22 cellular contexts compared by ENCODE assay signal in genomic region chrX:16310326-16310725, GRCh38.
DNase-seq lines count a peak whose midpoint lies in the region; ATAC-seq and TF ChIP-seq lines count a peak whose summit lies in the region.
"Had no signal": no experiment of that assay in that cellular context is flagged by ENCODE, and none has a peak within 500 bp of the region (broad histone marks: within the 10 kb centered on the region; RNA-seq: fewer than 3 reads in every experiment).

No MANE protein-coding gene starts in this region.

- no peaks in the 10 kb centered on the region for H3K9me3 ChIP-seq in breast epithelium

- in situ Hi-C loops in GM13977 (cut with MboI; ENCODE audit: low pct_unique_long_range_greater_than_20kb, low sequenced_read_pairs, unreplicated experiment), result no loop called here

- no peak for TF ChIP-seq CTCF in kidney epithelial cell (IDR thresholded peaks at IDR 0.05; ENCODE audit: insufficient read depth, low read length, poor library complexity, severe bottlenecking)
- no peak for TF ChIP-seq CTCF in GM13977 (IDR thresholded peaks at IDR 0.05; ENCODE audit: extremely low read depth, insufficient read depth, missing control alignments)
- no peak for TF ChIP-seq CTCF in breast epithelium (IDR thresholded peaks at IDR 0.05)

- no peak for TF ChIP-seq POLR2A in breast epithelium (IDR thresholded peaks at IDR 0.05)

- H3K36me3 ChIP-seq in kidney epithelial cell (ENCODE audit: control insufficient read depth, insufficient read depth, low read length), result no peaks in the 10 kb centered on the region
- H3K36me3 ChIP-seq in breast epithelium, result no peaks in the 10 kb centered on the region

- DNase-seq in HT-29 (ENCODE audit: low spot score) (peak; percentile 15), kidney epithelial cell (ENCODE audit: low read depth) (peak; percentile 19), mucosa of gallbladder (ENCODE audit: low spot score) (peak; percentile 12), GM13977 (ENCODE audit: low spot score) (no peak), breast epithelium (ENCODE audit: low spot score in 2 of 2) (no peak), islet precursor cell (no peak)
- DNase-seq: CD8-positive, alpha-beta T cell; DMS153; H7; NCI-H1048; NCI-H1417; NCI-H1694 treated with DMSO at 0.1 percent for 48 hours; NCI-H2081; NCI-H2227 treated with DMSO at 0.1 percent for 48 hours; NCI-H510A; NCI-H69; SHP77 had no signal

- H3K4me3 ChIP-seq in kidney epithelial cell (ENCODE audit: low read depth, low read length) (no peak overlapping the region), breast epithelium (no peak overlapping the region)

- H3K27me3 ChIP-seq in kidney epithelial cell (ENCODE audit: control insufficient read depth, insufficient read depth, low read length), result no peaks in the 10 kb centered on the region
- H3K27me3 ChIP-seq in breast epithelium, result peaks cover 0 to 37% of the 10 kb centered on the region in 2 donors

- intact Hi-C loops in breast epithelium (cut with DNase I; ENCODE audit: low total_unique reads), result no loop called here

- no peak overlapping the region for H3K27ac ChIP-seq in breast epithelium
- H3K27ac ChIP-seq: C4-2B, HL-60, RWPE1 had no signal

- H3K4me1 ChIP-seq in breast epithelium, result no peaks in the 10 kb centered on the region

- ATAC-seq in GM21381 (IDR thresholded peaks at IDR 0.05; ENCODE audit: unreplicated experiment), result no peak
- ATAC-seq: CD8-positive, alpha-beta T cell; Panc1 had no signal

Comparison
In these comparisons a context has a peak if more than half of its experiments do, and no peak if none do; other contexts are left out.
1. DNase-seq: peak in HT-29 (single experiment), kidney epithelial cell (single experiment) and mucosa of gallbladder (single experiment); none in GM13977 (single experiment), breast epithelium (0 of 2) and islet precursor cell (single experiment).